Comparison of ENCODE assay signal across 8 cellular contexts in genomic region chr10:73940634-73941221, GRCh38. TPM values are rescaled to one million over a fixed set of nuclear protein-coding genes. Genes with fewer than 3 reads are reported as not detected.
DNase-seq lines count a peak whose midpoint lies in the region; ATAC-seq and TF ChIP-seq lines count a peak whose summit lies in the region.

No MANE protein-coding gene starts in this region.

- H3K27ac Mint-ChIP-seq in activated CD4-positive, alpha-beta memory T cell treated with anti-CD3 and anti-CD28 coated beads for 36 hours: no peak overlapping the region

- H3K4me1 Mint-ChIP-seq in activated CD4-positive, alpha-beta memory T cell treated with anti-CD3 and anti-CD28 coated beads for 36 hours (ENCODE audit: low read depth): peaks cover 8% of the 10 kb centered on the region

- H3K36me3 Mint-ChIP-seq in activated CD4-positive, alpha-beta memory T cell treated with anti-CD3 and anti-CD28 coated beads for 36 hours: no peaks in the 10 kb centered on the region

- no peaks in the 10 kb centered on the region for H3K9me3 Mint-ChIP-seq in activated CD4-positive, alpha-beta memory T cell treated with anti-CD3 and anti-CD28 coated beads for 36 hours

- H3K27ac ChIP-seq in dorsolateral prefrontal cortex: peak overlapping the region in 23 of 59 donors; percentile 2 to 71 (median 51)

- TF ChIP-seq CTCF in dorsolateral prefrontal cortex (IDR thresholded peaks at IDR 0.05 in 54 of 56, conservative IDR thresholded peaks at IDR 0.05 in 2 of 56; ENCODE audit: low read depth in 1 of 56, partially characterized antibody in 56 of 56): peak; percentile 15 to 90 (median 73)

- no peak for ATAC-seq in HG03039 (IDR thresholded peaks at IDR 0.05; ENCODE audit: unreplicated experiment)

- intact Hi-C loops in activated CD4-positive, alpha-beta memory T cell treated with anti-CD3 and anti-CD28 coated beads for 36 hours (cut with micrococcal nuclease): loop anchor here (1.0 kb wide), 2 partner anchors 54 to 91 kb away; no protein-coding TSS in a partner anchor
- intact Hi-C loops in dorsolateral prefrontal cortex (cut with DNase I): loop anchor here in 1 of 2 donors (1.0 to 2.0 kb wide), 2 partner anchors 54 to 92 kb away; no protein-coding TSS in a partner anchor

- H3K4me3 ChIP-seq in dorsolateral prefrontal cortex: peak overlapping the region in 22 of 59 donors; percentile 3 to 44 (median 26)

- DNase-seq in EH (ENCODE audit: low read depth): peak; percentile 75
- DNase-seq in HCEC 1CT: peak; percentile 79
- DNase-seq in NCI-H226: peak; percentile 45
- peak; percentile 89 for DNase-seq in activated CD4-positive, alpha-beta memory T cell treated with anti-CD3 and anti-CD28 coated beads for 36 hours
- DNase-seq in dorsolateral prefrontal cortex: peak; percentile 34 to 76 (median 54)
- peak; percentile 71 to 73 for DNase-seq in lung microvascular endothelial cell (ENCODE audit: low read depth in 2 of 2)
- peak; percentile 69 to 77 (median 72) for DNase-seq in stimulated activated CD4-positive, alpha-beta T cell treated with anti-CD3 and anti-CD28 coated beads, TNF-alpha, amount 100 ng/mL, for 4 hours (ENCODE audit: low read depth in 3 of 3)

- H3K27me3 ChIP-seq in dorsolateral prefrontal cortex: peaks cover 0 to 3% (median 0%) of the 10 kb centered on the region in 45 donors

- POLR2A ChIA-PET in activated CD4-positive, alpha-beta memory T cell treated with anti-CD3 and anti-CD28 coated beads for 36 hours (lab: Charles Lee): interaction anchor here (1.1 to 1.6 kb wide), 3 partner anchors 16 to 54 kb away, joined by 3 to 5 read pairs (median 5); no protein-coding TSS in a partner anchor

- peak overlapping the region; percentile 40 for H3K4me3 Mint-ChIP-seq in activated CD4-positive, alpha-beta memory T cell treated with anti-CD3 and anti-CD28 coated beads for 36 hours

- no peaks in the 10 kb centered on the region for H3K27me3 Mint-ChIP-seq in activated CD4-positive, alpha-beta memory T cell treated with anti-CD3 and anti-CD28 coated beads for 36 hours

- CTCF ChIA-PET in activated CD4-positive, alpha-beta memory T cell treated with anti-CD3 and anti-CD28 coated beads for 36 hours (lab: Charles Lee): interaction anchor here (0.5 to 9.3 kb wide), 53 partner anchors 8 to 794 kb away, joined by 3 to 383 read pairs (median 6); partner anchors contain the start of genes CAMK2G, PLAU and VCL

RNA-seq across cellular contexts. Expression of gene PLAU, which starts 29.8 kb away (rescaled TPM):
- total RNA-seq in activated CD4-positive, alpha-beta memory T cell treated with anti-CD3 and anti-CD28 coated beads for 36 hours: under 1 TPM; 0.45 to 0.73 TPM
- 1 to 10 TPM in 88 of 120 experiments, under 1 TPM in 31, not detected in 1; 0.37 to 7.2 (median 1.4) TPM for total RNA-seq in dorsolateral prefrontal cortex
- total RNA-seq in lung microvascular endothelial cell: 1.6 and 12.4 TPM in 2 replicates

RNA-seq across cellular contexts. Expression of gene VCL, which starts 57.2 kb away (rescaled TPM):
- 10 to 100 TPM; 27.8 to 29.2 TPM for total RNA-seq in activated CD4-positive, alpha-beta memory T cell treated with anti-CD3 and anti-CD28 coated beads for 36 hours
- total RNA-seq in dorsolateral prefrontal cortex: 10 to 100 TPM; 16.0 to 62.1 (median 29.9) TPM
- total RNA-seq in lung microvascular endothelial cell: 41.7 and 53.0 TPM in 2 replicates
